8 cellular contexts compared by ENCODE assay signal in the genomic region with DNA sequence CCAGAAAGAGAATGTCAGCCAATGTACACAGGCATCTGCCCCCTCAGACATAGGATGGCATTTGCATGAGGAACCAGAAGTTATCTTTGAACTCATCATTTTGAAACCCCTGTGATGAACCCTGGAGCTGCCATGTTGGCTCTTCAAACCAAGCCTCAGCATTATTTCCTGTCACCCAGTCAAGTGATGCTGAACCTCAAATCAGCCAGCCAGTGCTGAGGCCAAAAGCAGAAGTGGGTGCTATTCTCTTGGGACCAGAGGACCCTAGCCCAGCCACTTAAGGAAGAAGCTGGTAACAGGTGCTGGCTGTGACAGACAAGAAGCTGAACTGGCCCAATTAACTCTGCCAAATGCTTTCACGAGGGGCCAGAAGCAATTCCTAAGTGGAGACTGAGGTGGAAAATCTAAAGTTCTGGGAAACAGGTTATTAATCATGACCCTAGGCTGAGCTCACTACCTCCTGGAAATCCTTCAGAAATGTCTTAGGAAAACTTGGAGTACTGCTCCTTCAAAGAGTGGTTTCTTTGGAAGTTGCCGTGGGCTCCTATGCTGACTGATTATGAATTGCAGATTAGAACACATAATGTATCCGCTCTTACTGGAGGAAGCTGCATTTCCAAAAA. TPM values are rescaled to one million over a fixed set of nuclear protein-coding genes. Genes with fewer than 3 reads are reported as not detected.
DNase-seq lines count a peak whose midpoint lies in the region; ATAC-seq, FAIRE-seq and TF ChIP-seq lines count a peak whose summit lies in the region.

No MANE protein-coding gene starts in this region.

- H3K4me1 ChIP-seq in esophagus muscularis mucosa (peaks cover 45 to 95% (median 83%) of the 10 kb centered on the region in 4 donors), small intestine (ENCODE audit: control insufficient read depth in 2 of 2, insufficient read depth in 1 of 2, low read depth in 1 of 2, low read length in 1 of 2) (peaks cover 0 to 5% of the 10 kb centered on the region in 2 donors)

- no peaks in the 10 kb centered on the region for H3K27me3 ChIP-seq in esophagus muscularis mucosa
- H3K27me3 ChIP-seq in small intestine (ENCODE audit: control insufficient read depth in 2 of 2, insufficient read depth in 2 of 2, low read length in 2 of 2), result no peaks in the 10 kb centered on the region

- peak; percentile 54 for ATAC-seq in GM19463 (IDR thresholded peaks at IDR 0.05; ENCODE audit: unreplicated experiment)
- peak; percentile 44 for ATAC-seq in HG03439 (IDR thresholded peaks at IDR 0.05; ENCODE audit: unreplicated experiment)

- H3K36me3 ChIP-seq in esophagus muscularis mucosa, result peaks cover 11 to 20% (median 16%) of the 10 kb centered on the region in 4 donors
- H3K36me3 ChIP-seq in small intestine (ENCODE audit: control insufficient read depth in 2 of 2, insufficient read depth in 2 of 2, low read length in 2 of 2), result peaks cover 0 to 2% of the 10 kb centered on the region in 2 donors

- H3K9me3 ChIP-seq in esophagus muscularis mucosa (peaks cover 0 to 3% (median 0%) of the 10 kb centered on the region in 4 donors), small intestine (ENCODE audit: control insufficient read depth, low read depth) (no peaks in the 10 kb centered on the region)

- WGBS in esophagus muscularis mucosa, result 67% methylated on average over 2 of the region's 3 CpGs
- WGBS in small intestine, 3 donors, result 72 to 94% (median 90%) methylated on average over 3 of the region's 3 CpGs

- TF ChIP-seq EP300 in esophagus muscularis mucosa (IDR thresholded peaks at IDR 0.05), result no peak

- no peak for DNase-seq in GM12891 (ENCODE audit: insufficient read length, low spot score)
- DNase-seq in esophagus muscularis mucosa (ENCODE audit: extremely low spot score), result no peak
- no peak for DNase-seq in NCI-H524 (lab: John Stamatoyannopoulos, UW)
- DNase-seq in NCI-H2196 (lab: John Stamatoyannopoulos, UW; ENCODE audit: unreplicated experiment), result no peak
- no peak for DNase-seq in RCC 7860 (ENCODE audit: low spot score)
- DNase-seq in small intestine, result no peak

- TF ChIP-seq CTCF in esophagus muscularis mucosa (IDR thresholded peaks at IDR 0.05), result no peak

- intact Hi-C loops in esophagus muscularis mucosa (cut with DNase I), result no loop called here

- H3K4me3 ChIP-seq in esophagus muscularis mucosa (peak overlapping the region in 2 of 4 donors; percentile 4 to 24), small intestine (ENCODE audit: low read depth in 1 of 2, low read length in 2 of 2) (no peak overlapping the region)

- TF ChIP-seq POLR2A in GM12891 (IDR thresholded peaks at IDR 0.05; ENCODE audit: low read depth, low read length), result 0 out of 2 replicates have a peak, but pooled peaks have one; percentile 31
- no peak for TF ChIP-seq POLR2A in esophagus muscularis mucosa (IDR thresholded peaks at IDR 0.05; ENCODE audit: low read depth)

- FAIRE-seq in GM12891 (lab: Jason Lieb, UNC) (peak; percentile 85), RCC 7860 (lab: Jason Lieb, UNC) (no peak), small intestine (lab: Jason Lieb, UNC) (no peak)

- peak overlapping the region; percentile 84 to 89 (median 87) for H3K27ac ChIP-seq in esophagus muscularis mucosa (replicated peaks in 1 of 4)
- no peak overlapping the region for H3K27ac ChIP-seq in small intestine (ENCODE audit: low read depth in 1 of 2, low read length in 1 of 2)

TF ChIP-seq in GM12891, 5 proteins besides CTCF, POLR2A, EP300 and RAD21:
- TF ChIP-seq POU2F2 (IDR thresholded peaks at IDR 0.05; ENCODE audit: low read depth, low read length) (peak; percentile 84), TAF1 (IDR thresholded peaks at IDR 0.05; ENCODE audit: low read depth, low read length) (peak; percentile 53; the same call in 1 of the 2 replicates), SPI1 (IDR thresholded peaks at IDR 0.05; ENCODE audit: low read depth, low read length) (peak; percentile 99), POLR2AphosphoS5 (IDR thresholded peaks at IDR 0.05; ENCODE audit: low read depth, low read length) (0 out of 2 replicates have a peak, but pooled peaks have one; percentile 27), PAX5 (IDR thresholded peaks at IDR 0.05; ENCODE audit: insufficient read depth, low read length, severe bottlenecking) (no peak)

RNA-seq across cellular contexts. Expression of a gene that starts 4.0 kb away (rescaled TPM):
- polyA plus RNA-seq in GM12891 (2012; ENCODE audit: low read depth, missing spikeins), result 27.4 TPM
- 100 to 1,000 TPM; 305 to 398 (median 357) TPM for total RNA-seq in esophagus muscularis mucosa
- 10 to 100 TPM; 16.3 to 47.8 (median 34.9) TPM for polyA plus RNA-seq in small intestine

Comparison
In these comparisons a context has a peak if more than half of its experiments do, and no peak if none do; other contexts are left out.
1. H3K27ac ChIP-seq: peak in esophagus muscularis mucosa (4 of 4); none in small intestine (0 of 2).